Comparison of ENCODE assay signal across 33 cellular contexts in the genomic region with DNA sequence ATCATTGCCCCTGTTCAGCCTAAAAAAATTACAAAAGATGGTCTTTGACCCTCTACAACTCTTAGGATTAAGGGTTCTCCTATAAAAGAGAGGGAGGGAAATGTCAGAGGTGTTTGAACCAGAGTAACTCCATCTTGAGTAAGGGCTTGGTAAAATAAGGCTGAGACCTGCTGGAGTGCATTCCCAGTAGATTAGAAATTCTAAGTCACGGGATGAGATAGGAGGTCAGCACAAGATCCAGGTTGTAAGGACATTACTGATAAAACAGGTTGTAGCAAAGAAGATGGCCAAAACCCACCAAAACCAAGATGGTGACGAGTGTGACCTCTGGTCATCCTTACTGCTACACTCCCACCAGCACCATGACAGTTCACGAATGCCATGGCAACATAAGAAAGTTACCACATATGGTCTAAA.
"Had no signal": no experiment of that assay in that cellular context is flagged by ENCODE, and none has a peak within 500 bp of the region (broad histone marks: within the 10 kb centered on the region; RNA-seq: fewer than 3 reads in every experiment).

No MANE protein-coding gene starts in this region.

- DNase-seq: activated B cell treated with CpG ODN at 0.5 μM for 24 hours; activated CD4-positive, alpha-beta T cell treated with anti-CD3 and anti-CD28 coated beads for 1 hour; activated CD4-positive, alpha-beta T cell treated with anti-CD3 and anti-CD28 coated beads, Interleukin-2, amount 10 ng/mL, durations not matched to agents 7 days and 5 days; activated CD8-positive, alpha-beta memory T cell treated with anti-CD3 and anti-CD28 coated beads, Interleukin-2, amount 50 U/mL, for 48 hours; activated CD8-positive, alpha-beta T cell treated with anti-CD3 and anti-CD28 coated beads, Interleukin-2, amount 10 ng/mL, durations not matched to agents 7 days and 5 days; activated effector memory CD4-positive, alpha-beta T cell treated with anti-CD3 and anti-CD28 coated beads, Interleukin-2, amount 50 U/mL, for 16 hours; activated naive CD4-positive, alpha-beta T cell treated with Interleukin-2 at 50 U/mL for 16 hours; activated naive CD8-positive, alpha-beta T cell treated with anti-CD3 and anti-CD28 coated beads, Interleukin-2, amount 50 U/mL, for 24 hours; activated T-cell treated with anti-CD3 and anti-CD28 coated beads, Interleukin-2, amount 50 U/mL, for 1 hour; amniotic stem cell; body of pancreas; central memory CD4-positive, alpha-beta T cell; Karpas-422; MM.1S; NCI-H1105; NCI-H1436; NCI-H1694 treated with DMSO at 0.1 percent for 48 hours; NCI-H2029 treated with DMSO at 0.1 percent for 48 hours; NCI-H345; NCI-H510A; NCI-H526 treated with DMSO at 0.1 percent for 48 hours; NCI-H82; OCI-M1; RPMI8226; SW 1271; T-helper 9 cell had no signal

- H3K27me3 ChIP-seq: ascending aorta, body of pancreas had no signal

- H3K27ac ChIP-seq: ascending aorta, body of pancreas had no signal

- ATAC-seq: activated CD8-positive, alpha-beta T cell treated with anti-CD3 and anti-CD28 coated beads, Interleukin-2, amount 10 ng/mL, durations not matched to agents 7 days and 5 days; activated naive CD4-positive, alpha-beta T cell treated with anti-CD3 and anti-CD28 coated beads, Interleukin-2, amount 50 U/mL, for 72 hours; activated naive CD8-positive, alpha-beta T cell treated with anti-CD3 and anti-CD28 coated beads, Interleukin-2, amount 50 U/mL, for 24 hours; body of pancreas; Panc1; Right ventricle myocardium inferior; SK-N-SH treated with all-trans-retinoic acid at 6 μM for 48 hours had no signal

- H3K36me3 ChIP-seq: ascending aorta had no signal

- H3K4me1 ChIP-seq: ascending aorta, body of pancreas had no signal

- H3K4me3 ChIP-seq: ascending aorta, body of pancreas had no signal

- H3K27ac Mint-ChIP-seq: activated CD4-positive, alpha-beta T cell treated with anti-CD3 and anti-CD28 coated beads, Interleukin-2, amount 10 ng/mL, durations not matched to agents 7 days and 5 days; activated CD8-positive, alpha-beta T cell treated with anti-CD3 and anti-CD28 coated beads, Interleukin-2, amount 10 ng/mL, durations not matched to agents 7 days and 5 days had no signal

- H3K27me3 Mint-ChIP-seq: activated CD4-positive, alpha-beta T cell treated with anti-CD3 and anti-CD28 coated beads, Interleukin-2, amount 10 ng/mL, durations not matched to agents 7 days and 5 days had no signal

- FAIRE-seq: bronchial epithelial cell, TTC549 had no signal

- H3K4me3 Mint-ChIP-seq: activated B cell treated with CpG ODN at 0.5 μM for 24 hours; activated CD4-positive, alpha-beta T cell treated with anti-CD3 and anti-CD28 coated beads, Interleukin-2, amount 10 ng/mL, durations not matched to agents 7 days and 5 days; activated CD8-positive, alpha-beta T cell treated with anti-CD3 and anti-CD28 coated beads, Interleukin-2, amount 10 ng/mL, durations not matched to agents 7 days and 5 days; activated naive CD8-positive, alpha-beta T cell treated with anti-CD3 and anti-CD28 coated beads, Interleukin-2, amount 50 U/mL, for 24 hours had no signal
